ENCODE assay signal across 8 cellular contexts in genomic region chr12:22046090-22046967, GRCh38. TPM values are rescaled to one million over a fixed set of nuclear protein-coding genes. Genes with fewer than 3 reads are reported as not detected.
DNase-seq lines count a peak whose midpoint lies in the region; ATAC-seq and TF ChIP-seq lines count a peak whose summit lies in the region.

Gene CMAS, plus strand, starts transcription at chr12:22046218. Its CDS starts 86 bp downstream, at chr12:22046304.

- peak within 1 kb of the TSS; percentile 73 for H3K9ac ChIP-seq in rectal smooth muscle tissue (ENCODE audit: low read length)

- H3K27me3 ChIP-seq in right cardiac atrium (ENCODE audit: control insufficient read depth, insufficient read depth) (no peaks in the 10 kb centered on the region), rectal smooth muscle tissue (ENCODE audit: control insufficient read depth, insufficient read depth, low read length) (no peaks in the 10 kb centered on the region), aorta (ENCODE audit: control insufficient read depth in 1 of 2, insufficient read depth in 2 of 2, low read length in 1 of 2) (no peaks in the 10 kb centered on the region)

- peak; percentile 63 for TF ChIP-seq POLR2A in GM15510 (IDR thresholded peaks at IDR 0.05; ENCODE audit: borderline replicate concordance, extremely low read depth, insufficient read length)

- peak within 1 kb of the TSS; percentile 99 for H3K4me3 ChIP-seq in right cardiac atrium (ENCODE audit: low read length)
- H3K4me3 ChIP-seq in rectal smooth muscle tissue (ENCODE audit: low read length): peak within 1 kb of the TSS; percentile 88
- peak within 1 kb of the TSS; percentile 81 to 94 for H3K4me3 ChIP-seq in aorta (ENCODE audit: low read length in 2 of 2)

- H3K36me3 ChIP-seq in rectal smooth muscle tissue (ENCODE audit: control insufficient read depth, insufficient read depth, low read length) (no peaks in the 10 kb centered on the region), aorta (ENCODE audit: control insufficient read depth in 1 of 2, insufficient read depth in 2 of 2, low read length in 1 of 2) (no peaks in the 10 kb centered on the region)

- under 1% methylated on average over 64 of the region's 64 CpGs for WGBS in right cardiac atrium
- 0% methylated on average over 63 to 64 of the region's 64 CpGs for WGBS in aorta, 2 donors

- ATAC-seq in HG02678 (IDR thresholded peaks at IDR 0.05; ENCODE audit: unreplicated experiment): peak; percentile 90
- ATAC-seq in right cardiac atrium: peak; percentile 95 to 98
- ATAC-seq in aorta (ENCODE audit: low FRiP score): peak; percentile 92

- H3K27ac ChIP-seq in angular gyrus (ENCODE audit: low read depth, low read length) (peak within 1 kb of the TSS; percentile 84), right cardiac atrium (ENCODE audit: low read length) (peak within 1 kb of the TSS; percentile 92), rectal smooth muscle tissue (ENCODE audit: low read depth, low read length) (peak within 1 kb of the TSS; percentile 84), aorta (ENCODE audit: low read depth in 1 of 2, low read length in 2 of 2) (peak within 1 kb of the TSS; percentile 23 to 39)

- H3K4me1 ChIP-seq in right cardiac atrium (ENCODE audit: control insufficient read depth, insufficient read depth, low read length) (no peaks in the 10 kb centered on the region), rectal smooth muscle tissue (ENCODE audit: control insufficient read depth, insufficient read depth, low read length) (no peaks in the 10 kb centered on the region), aorta (ENCODE audit: control insufficient read depth in 1 of 2, insufficient read depth in 2 of 2, low read length in 2 of 2) (peaks cover 0 to 6% of the 10 kb centered on the region in 2 donors)

- intact Hi-C loops in T-helper 2 cell treated with Interferon-gamma antibody and Interleukin-4, amounts not matched to agents 100 ng/mL and 5 ng/mL, for 36 hours (cut with micrococcal nuclease): loop anchor here (1.0 to 10.0 kb wide), 6 partner anchors 389 to 609 kb away; partner anchors contain the start of genes C2CD5, GOLT1B, LDHB and PYROXD1
- intact Hi-C loops in right cardiac atrium (cut with DNase I) (no loop called here), aorta (cut with DNase I) (no loop called here)

- DNase-seq in NCI-H1105 treated with DMSO at 0.1 percent for 48 hours (lab: John Stamatoyannopoulos, UW) (peak; percentile 79), right cardiac atrium (peak; percentile 85 to 93 (median 92)), aorta (peak; percentile 84 to 93)

- H3K9me3 ChIP-seq in right cardiac atrium (ENCODE audit: control insufficient read depth, low read length) (no peaks in the 10 kb centered on the region), aorta (ENCODE audit: control insufficient read depth, low read length) (no peaks in the 10 kb centered on the region)

RNA-seq across cellular contexts. Expression of gene CMAS, which starts in this region (rescaled TPM):
- 37.5 and 39.9 TPM in 2 replicates for total RNA-seq in T-helper 2 cell treated with Interferon-gamma antibody and Interleukin-4, amounts not matched to agents 100 ng/mL and 5 ng/mL, for 36 hours
- total RNA-seq in right cardiac atrium (10 to 100 TPM; 43.2 to 60.0 (median 45.7) TPM), aorta (10 to 100 TPM; 32.6 to 39.5 TPM)
- polyA plus RNA-seq in right cardiac atrium (50.0 TPM), aorta (10 to 100 TPM; 31.3 to 71.5 TPM)

Comparison
In these comparisons a context has a peak if more than half of its experiments do, and no peak if none do; other contexts are left out.
1. Peak in every context shown above with its lines: DNase-seq, ATAC-seq, H3K4me3 ChIP-seq and H3K27ac ChIP-seq.
2. H3K27ac ChIP-seq: peak in every context shown above with its lines; median percentile 92 in right cardiac atrium; 84 in angular gyrus; 84 in rectal smooth muscle tissue; 31 in aorta.